ENCODE assay signal across 8 cellular contexts in the genomic region with DNA sequence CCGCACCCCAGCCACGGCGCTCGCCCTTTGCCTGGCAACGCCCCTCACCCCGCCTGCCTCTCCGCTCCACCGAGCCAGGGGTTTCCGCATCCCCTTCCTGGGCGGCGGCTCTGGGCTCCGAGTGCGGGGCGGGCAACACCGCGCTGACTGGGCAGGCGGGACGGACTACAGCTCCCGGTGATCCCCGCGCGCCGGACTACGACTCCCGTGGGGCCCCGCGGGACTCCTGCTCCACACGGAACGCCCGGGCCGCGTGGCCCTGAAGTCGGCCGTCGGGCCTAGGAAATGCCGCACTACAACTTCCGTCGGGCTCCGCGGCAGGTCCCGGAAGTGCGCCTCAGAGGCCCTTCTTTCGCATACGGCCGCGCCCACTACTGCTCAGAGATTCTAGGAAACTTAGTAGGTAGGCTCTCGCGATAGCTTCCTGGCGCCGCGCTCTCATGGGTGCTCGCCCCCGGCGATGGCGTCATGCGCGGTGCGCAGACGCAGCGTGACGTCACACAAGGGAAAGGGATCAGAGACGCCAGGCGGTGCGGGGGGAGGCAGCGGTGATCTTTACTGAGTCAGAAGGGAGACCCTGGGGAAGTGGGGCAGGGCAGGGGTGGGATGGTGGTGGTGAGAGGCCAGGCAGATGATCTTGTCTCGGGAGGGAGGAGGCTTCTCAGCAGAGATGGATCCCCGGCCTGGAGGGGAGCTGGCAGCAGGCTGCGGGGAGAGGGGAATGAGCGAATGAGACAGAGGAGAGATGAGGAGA. TPM values are rescaled to one million over a fixed set of nuclear protein-coding genes. Genes with fewer than 3 reads are reported as not detected.
A peak's percentile ranks its signal among the peaks of the same experiment; 100 is the strongest.
DNase-seq lines count a peak whose midpoint lies in the region; ATAC-seq and TF ChIP-seq lines count a peak whose summit lies in the region.

JOSD2 (minus strand) TSS at position 123 of the 754 bp plus-strand sequence. CDS start 760 bp downstream, outside the sequence.

- peak within 1 kb of the TSS; percentile 90 for H3K4me3 Mint-ChIP-seq in activated T-helper 2 cell treated with anti-CD3 and anti-CD28 coated beads, Interferon-gamma antibody, Interleukin-2, Interleukin-4, amounts not matched to agents 10 μg/mL and 5 μg/mL and 100 μg/mL, durations not matched to agents 14 hours and 24 hours and 36 hours (ENCODE audit: low read depth)
- peak within 1 kb of the TSS; percentile 75 to 97 (median 88) for H3K4me3 Mint-ChIP-seq in naive thymus-derived CD4-positive, alpha-beta T cell
- peak within 1 kb of the TSS; percentile 81 to 90 for H3K4me3 Mint-ChIP-seq in stimulated activated naive B cell treated with anti-CD40 and anti-IgM and Interleukin-4, amounts not matched to agents 10 μg/mL and 1 μg/mL and 100 μg/mL, for 72 hours

- peaks cover 9% of the 10 kb centered on the region for H3K4me1 Mint-ChIP-seq in activated T-helper 2 cell treated with anti-CD3 and anti-CD28 coated beads, Interferon-gamma antibody, Interleukin-2, Interleukin-4, amounts not matched to agents 10 μg/mL and 5 μg/mL and 100 μg/mL, durations not matched to agents 14 hours and 24 hours and 36 hours (ENCODE audit: low read depth)
- peaks cover 0 to 27% (median 19%) of the 10 kb centered on the region in 7 donors for H3K4me1 Mint-ChIP-seq in naive thymus-derived CD4-positive, alpha-beta T cell
- peaks cover 26 to 46% of the 10 kb centered on the region in 2 donors for H3K4me1 Mint-ChIP-seq in stimulated activated naive B cell treated with anti-CD40 and anti-IgM and Interleukin-4, amounts not matched to agents 10 μg/mL and 1 μg/mL and 100 μg/mL, for 72 hours

- POLR2A ChIA-PET in naive thymus-derived CD4-positive, alpha-beta T cell (lab: Charles Lee), result interaction anchor here (0.8 to 2.4 kb wide), 11 partner anchors 32 to 183 kb away, joined by 3 to 10 read pairs (median 4); partner anchors contain the start of genes NR1H2 and POLD1

- H3K4me2 ChIP-seq in fibroblast of lung (ENCODE audit: extremely low read depth, insufficient read depth, low read length), result peak within 1 kb of the TSS; percentile 95

- no peaks in the 10 kb centered on the region for H4K20me1 ChIP-seq in fibroblast of lung (ENCODE audit: control insufficient read depth, extremely low read depth, insufficient read depth, low read length)

- H3K4me1 ChIP-seq in RWPE2 (ENCODE audit: insufficient read depth, poor library complexity, severe bottlenecking) (no peaks in the 10 kb centered on the region), fibroblast of lung (ENCODE audit: control insufficient read depth, extremely low read depth, insufficient read depth, low read length) (peaks cover 2% of the 10 kb centered on the region)
- peaks cover 7 to 16% of the 10 kb centered on the region in 2 donors for H3K4me1 ChIP-seq in naive thymus-derived CD4-positive, alpha-beta T cell (ENCODE audit: control insufficient read depth in 2 of 2, insufficient read depth in 2 of 2, low read length in 2 of 2)

- peaks cover 12% of the 10 kb centered on the region for H3K36me3 Mint-ChIP-seq in activated T-helper 2 cell treated with anti-CD3 and anti-CD28 coated beads, Interferon-gamma antibody, Interleukin-2, Interleukin-4, amounts not matched to agents 10 μg/mL and 5 μg/mL and 100 μg/mL, durations not matched to agents 14 hours and 24 hours and 36 hours (ENCODE audit: low read depth)
- peaks cover 0 to 10% (median 0%) of the 10 kb centered on the region in 5 donors for H3K36me3 Mint-ChIP-seq in naive thymus-derived CD4-positive, alpha-beta T cell
- peaks cover 15 to 26% of the 10 kb centered on the region in 2 donors for H3K36me3 Mint-ChIP-seq in stimulated activated naive B cell treated with anti-CD40 and anti-IgM and Interleukin-4, amounts not matched to agents 10 μg/mL and 1 μg/mL and 100 μg/mL, for 72 hours

- peaks cover 6% of the 10 kb centered on the region for H3K79me2 ChIP-seq in fibroblast of lung (ENCODE audit: control insufficient read depth, insufficient read depth, low read length)

- no peaks in the 10 kb centered on the region for H3K36me3 ChIP-seq in RWPE2 (ENCODE audit: low read depth)
- H3K36me3 ChIP-seq in fibroblast of lung (ENCODE audit: control insufficient read depth, insufficient read depth, low read length), result no peaks in the 10 kb centered on the region
- no peaks in the 10 kb centered on the region for H3K36me3 ChIP-seq in naive thymus-derived CD4-positive, alpha-beta T cell (ENCODE audit: control insufficient read depth in 2 of 3, insufficient read depth in 3 of 3, low read length in 3 of 3)

- H3K27ac ChIP-seq in RWPE2 (ENCODE audit: poor library complexity, severe bottlenecking) (peak within 1 kb of the TSS; percentile 6), fibroblast of lung (ENCODE audit: insufficient read depth, low read length) (peak within 1 kb of the TSS; percentile 92)
- peak within 1 kb of the TSS; percentile 86 for H3K27ac ChIP-seq in naive thymus-derived CD4-positive, alpha-beta T cell (ENCODE audit: low read depth, low read length)

- H3K9me3 Mint-ChIP-seq in activated T-helper 2 cell treated with anti-CD3 and anti-CD28 coated beads, Interferon-gamma antibody, Interleukin-2, Interleukin-4, amounts not matched to agents 10 μg/mL and 5 μg/mL and 100 μg/mL, durations not matched to agents 14 hours and 24 hours and 36 hours, result no peaks in the 10 kb centered on the region
- H3K9me3 Mint-ChIP-seq in naive thymus-derived CD4-positive, alpha-beta T cell, result peaks cover 0 to 2% (median 0%) of the 10 kb centered on the region in 11 donors
- no peaks in the 10 kb centered on the region for H3K9me3 Mint-ChIP-seq in stimulated activated naive B cell treated with anti-CD40 and anti-IgM and Interleukin-4, amounts not matched to agents 10 μg/mL and 1 μg/mL and 100 μg/mL, for 72 hours

- H3K27me3 ChIP-seq in RWPE2 (ENCODE audit: insufficient read depth, poor library complexity, severe bottlenecking) (no peaks in the 10 kb centered on the region), fibroblast of lung (ENCODE audit: control insufficient read depth, insufficient read depth, low read length) (no peaks in the 10 kb centered on the region)
- no peaks in the 10 kb centered on the region for H3K27me3 ChIP-seq in naive thymus-derived CD4-positive, alpha-beta T cell (ENCODE audit: control insufficient read depth in 2 of 2, insufficient read depth in 2 of 2, low read length in 2 of 2)

- peak; percentile 94 for ATAC-seq in RWPE2 (ENCODE audit: low read depth)
- peak; percentile 94 for ATAC-seq in naive thymus-derived CD4-positive, alpha-beta T cell
- ATAC-seq in stimulated activated naive B cell treated with anti-CD40 and anti-IgM and Interleukin-4, amounts not matched to agents 10 μg/mL and 1 μg/mL and 100 μg/mL, for 72 hours (replicated peaks), result peak; percentile 91 to 92

- H3K27me3 Mint-ChIP-seq in activated T-helper 2 cell treated with anti-CD3 and anti-CD28 coated beads, Interferon-gamma antibody, Interleukin-2, Interleukin-4, amounts not matched to agents 10 μg/mL and 5 μg/mL and 100 μg/mL, durations not matched to agents 14 hours and 24 hours and 36 hours (ENCODE audit: low read depth), result no peaks in the 10 kb centered on the region
- peaks cover 0 to 16% (median 6%) of the 10 kb centered on the region in 5 donors for H3K27me3 Mint-ChIP-seq in naive thymus-derived CD4-positive, alpha-beta T cell
- H3K27me3 Mint-ChIP-seq in stimulated activated naive B cell treated with anti-CD40 and anti-IgM and Interleukin-4, amounts not matched to agents 10 μg/mL and 1 μg/mL and 100 μg/mL, for 72 hours, result peaks cover 21 to 31% of the 10 kb centered on the region in 2 donors

- CTCF ChIA-PET in naive thymus-derived CD4-positive, alpha-beta T cell (lab: Charles Lee), result interaction anchor here (0.9 kb wide), 1 partner anchor 154 kb away, joined by 3 read pairs; no protein-coding TSS in a partner anchor

- H3K9ac ChIP-seq in fibroblast of lung (ENCODE audit: insufficient read depth, low read length), result peak within 1 kb of the TSS; percentile 81

- TF ChIP-seq CTCF in RWPE2 (IDR thresholded peaks at IDR 0.05; ENCODE audit: poor library complexity, severe bottlenecking), result no peak
- TF ChIP-seq CTCF in fibroblast of lung (conservative IDR thresholded peaks at IDR 0.05 in 1 of 2, IDR thresholded peaks at IDR 0.05 in 1 of 2; ENCODE audit: low read depth in 1 of 2, low read length in 2 of 2), result no peak

- H2AFZ ChIP-seq in fibroblast of lung (ENCODE audit: low read length), result peak within 1 kb of the TSS; percentile 67

- H3K4me3 ChIP-seq in RWPE2 (ENCODE audit: severe bottlenecking) (peak within 1 kb of the TSS; percentile 61), fibroblast of lung (replicated peaks in 1 of 4; ENCODE audit: control extremely low read depth in 1 of 4, insufficient read depth in 1 of 4, low read depth in 3 of 4, low read length in 4 of 4) (peak within 1 kb of the TSS; percentile 86 to 97 (median 92))
- H3K4me3 ChIP-seq in naive thymus-derived CD4-positive, alpha-beta T cell (ENCODE audit: low read length), result peak within 1 kb of the TSS; percentile 75

- DNase-seq in Daoy (ENCODE audit: low read depth), result peak; percentile 99
- DNase-seq in GOT3 (lab: John Stamatoyannopoulos, UW), result peak; percentile 94
- DNase-seq in LoVo (ENCODE audit: low spot score), result peak; percentile 99
- peak; percentile 99 for DNase-seq in RWPE2 (ENCODE audit: low spot score)
- DNase-seq in activated T-helper 2 cell treated with anti-CD3 and anti-CD28 coated beads, Interferon-gamma antibody, Interleukin-2, Interleukin-4, amounts not matched to agents 10 μg/mL and 5 μg/mL and 100 μg/mL, durations not matched to agents 14 hours and 24 hours and 36 hours (ENCODE audit: low spot score), result peak; percentile 97
- DNase-seq in fibroblast of lung (ENCODE audit: low read depth in 2 of 2), result peak; percentile 99 to 100
- peak; percentile 89 to 99 (median 96) for DNase-seq in naive thymus-derived CD4-positive, alpha-beta T cell
- DNase-seq in stimulated activated naive B cell treated with anti-CD40 and anti-IgM and Interleukin-4, amounts not matched to agents 10 μg/mL and 1 μg/mL and 100 μg/mL, for 72 hours, result peak; percentile 98

- peak within 1 kb of the TSS; percentile 97 for H3K27ac Mint-ChIP-seq in activated T-helper 2 cell treated with anti-CD3 and anti-CD28 coated beads, Interferon-gamma antibody, Interleukin-2, Interleukin-4, amounts not matched to agents 10 μg/mL and 5 μg/mL and 100 μg/mL, durations not matched to agents 14 hours and 24 hours and 36 hours
- H3K27ac Mint-ChIP-seq in naive thymus-derived CD4-positive, alpha-beta T cell, result peak within 1 kb of the TSS; percentile 87 to 99 (median 97)
- peak within 1 kb of the TSS; percentile 97 for H3K27ac Mint-ChIP-seq in stimulated activated naive B cell treated with anti-CD40 and anti-IgM and Interleukin-4, amounts not matched to agents 10 μg/mL and 1 μg/mL and 100 μg/mL, for 72 hours

- H3K9me3 ChIP-seq in RWPE2 (ENCODE audit: severe bottlenecking), result no peaks in the 10 kb centered on the region
- H3K9me3 ChIP-seq in fibroblast of lung (ENCODE audit: control insufficient read depth, insufficient read depth, low read depth, low read length), result no peaks in the 10 kb centered on the region
- no peaks in the 10 kb centered on the region for H3K9me3 ChIP-seq in naive thymus-derived CD4-positive, alpha-beta T cell (ENCODE audit: control insufficient read depth in 2 of 3, low read length in 3 of 3)

- intact Hi-C loops in activated T-helper 2 cell treated with anti-CD3 and anti-CD28 coated beads, Interferon-gamma antibody, Interleukin-2, Interleukin-4, amounts not matched to agents 10 μg/mL and 5 μg/mL and 100 μg/mL, durations not matched to agents 14 hours and 24 hours and 36 hours (cut with micrococcal nuclease), result loop anchor here (1.0 to 10.0 kb wide), 6 partner anchors 35 to 598 kb away; partner anchors contain the start of genes CTU1, EMC10, GARIN5A and NR1H2
- intact Hi-C loops in naive thymus-derived CD4-positive, alpha-beta T cell (cut with micrococcal nuclease), result loop anchor here (1.0 to 5.0 kb wide), 13 partner anchors 35 to 1519 kb away; partner anchors contain the start of genes EMC10 (in 2 of the 2), GARIN5A (in 2 of the 2), KCNC3 (in 2 of the 2) and NR1H2 (in 2 of the 2)

RNA-seq across cellular contexts. Expression of gene JOSD2, which starts in this region (rescaled TPM):
- total RNA-seq in Daoy (2014; rRNA removed; shearing (Covaris generic)), result 17.6 and 26.2 TPM in 2 replicates
- total RNA-seq in activated T-helper 2 cell treated with anti-CD3 and anti-CD28 coated beads, Interferon-gamma antibody, Interleukin-2, Interleukin-4, amounts not matched to agents 10 μg/mL and 5 μg/mL and 100 μg/mL, durations not matched to agents 14 hours and 24 hours and 36 hours, result 39.9 and 43.6 TPM in 2 replicates
- total RNA-seq in fibroblast of lung, result 38.3 and 48.6 TPM in 2 replicates
- polyA plus RNA-seq in fibroblast of lung, result 16.3 and 17.3 TPM in 2 replicates
- polyA plus RNA-seq in fibroblast of lung (2012), result 61.2 and 65.0 TPM in 2 replicates
- polyA minus RNA-seq in fibroblast of lung (ENCODE audit: low replicate concordance), result 6.2 and 15.5 TPM in 2 replicates
- 10 to 100 TPM; 13.0 to 45.9 (median 22.7) TPM for total RNA-seq in naive thymus-derived CD4-positive, alpha-beta T cell
- polyA plus RNA-seq in naive thymus-derived CD4-positive, alpha-beta T cell, result 10 to 100 TPM; 17.8 to 18.8 TPM

Comparison
In these comparisons a context has a peak if more than half of its experiments do, and no peak if none do; other contexts are left out.
1. Peak in every context shown above with its lines: DNase-seq, ATAC-seq, H3K4me3 ChIP-seq and H3K27ac ChIP-seq.
2. H3K27ac ChIP-seq: peak in every context shown above with its lines; median percentile 92 in fibroblast of lung; 86 in naive thymus-derived CD4-positive, alpha-beta T cell; 6 in RWPE2.